ENCODE assay signal across 1 cellular context in genomic region chr14:73802431-73803188, GRCh38.
TF ChIP-seq lines count a peak whose summit lies in the region.

No MANE protein-coding gene starts in this region.

TF ChIP-seq in H1, 55 proteins besides CTCF, POLR2A, EP300 and RAD21:
- TF ChIP-seq SIRT6 (IDR thresholded peaks at IDR 0.05; ENCODE audit: low read length) (no peak), CREB1 (IDR thresholded peaks at IDR 0.05) (no peak), BCL11A (IDR thresholded peaks at IDR 0.05; ENCODE audit: low read depth in 2 of 2, low read length in 2 of 2) (no peak), TBP (IDR thresholded peaks at IDR 0.05; ENCODE audit: low read depth, low read length) (no peak), GABPA (IDR thresholded peaks at IDR 0.05; ENCODE audit: borderline replicate concordance, insufficient read depth, low read length) (no peak), SRF (IDR thresholded peaks at IDR 0.05; ENCODE audit: low read depth, low read length) (no peak), JUND (IDR thresholded peaks at IDR 0.05; ENCODE audit: low read length) (no peak), BRCA1 (IDR thresholded peaks at IDR 0.05; ENCODE audit: low read depth, low read length) (no peak), SP1 (IDR thresholded peaks at IDR 0.05; ENCODE audit: low read depth, low read length) (no peak), MAX (IDR thresholded peaks at IDR 0.05) (no peak), SIX5 (IDR thresholded peaks at IDR 0.05; ENCODE audit: low read depth, low read length) (no peak), JUN (IDR thresholded peaks at IDR 0.05; ENCODE audit: low read depth, low read length) (no peak), POU5F1 (IDR thresholded peaks at IDR 0.05; ENCODE audit: low read depth, low read length) (no peak)
